ENCODE assay signal across 8 cellular contexts in genomic region chr2:152925540-152926448, GRCh38.
DNase-seq lines count a peak whose midpoint lies in the region; ATAC-seq and TF ChIP-seq lines count a peak whose summit lies in the region.

No MANE protein-coding gene starts in this region.

- no peaks in the 10 kb centered on the region for H3K79me2 ChIP-seq in OCI-LY7 (ENCODE audit: insufficient read depth, low read depth, low read length)

- CTCF ChIA-PET in OCI-LY7 (lab: Charles Lee; ENCODE audit: unreplicated experiment): no interaction called here

- no peaks in the 10 kb centered on the region for H3K36me3 ChIP-seq in OCI-LY7 (ENCODE audit: insufficient read depth, low read length)

- no peaks in the 10 kb centered on the region for H3K9me3 ChIP-seq in OCI-LY7 (ENCODE audit: low read length)

- POLR2A ChIA-PET in OCI-LY7 (lab: Charles Lee): interaction anchor here (1.1 kb wide), 1 partner anchor 23 kb away, joined by 3 read pairs; no protein-coding TSS in a partner anchor

- H3K4me3 ChIP-seq in OCI-LY7 (ENCODE audit: low read depth, low read length, poor library complexity, severe bottlenecking): no peak overlapping the region

- H3K9me2 ChIP-seq in OCI-LY7 (ENCODE audit: insufficient read depth, low read length): no peaks in the 10 kb centered on the region

- no peaks in the 10 kb centered on the region for H3K4me1 ChIP-seq in OCI-LY7 (ENCODE audit: insufficient read depth, low read length, poor library complexity, severe bottlenecking)

- no peak overlapping the region for H3K27ac ChIP-seq in OCI-LY7 (ENCODE audit: low read depth, low read length, poor library complexity, severe bottlenecking)

- ATAC-seq in GM21737 (IDR thresholded peaks at IDR 0.05; ENCODE audit: unreplicated experiment): peak; percentile 79

- no TSS peak for BruUV-seq in OCI-LY7 (replicated peaks; lab: Mats Ljungman, UMichigan)

- no peak overlapping the region for H3K4me2 ChIP-seq in OCI-LY7 (ENCODE audit: low read length)

- DNase-seq in activated CD4-positive, CD25-positive, alpha-beta regulatory T cell treated with anti-CD3 and anti-CD28 coated beads, Interleukin-2, amount 50 U/mL, for 72 hours: peak; percentile 41
- DNase-seq in activated CD4-positive, CD25-positive, alpha-beta regulatory T cell (lab: John Stamatoyannopoulos, UW): no peak
- peak in 59 of 76 experiments; percentile 1 to 74 (median 38) for DNase-seq in HUDEP-2 (lab: John Stamatoyannopoulos, UW; ENCODE audit: unreplicated experiment in 76 of 76)
- DNase-seq in OCI-LY7 (ENCODE audit: low spot score): peak; percentile 56
- peak; percentile 15 for DNase-seq in amniotic epithelial cell (ENCODE audit: low read depth)
- DNase-seq in islet precursor cell: peak; percentile 92
- peak; percentile 2 for DNase-seq in stimulated activated CD8-positive, alpha-beta memory T cell treated with anti-CD3 and anti-CD28 coated beads, Interleukin-15, amount 100 ng/mL, for 24 hours (ENCODE audit: low read depth)

- no peaks in the 10 kb centered on the region; the same call in 1 of the 2 replicates for H4K20me1 ChIP-seq in OCI-LY7 (ENCODE audit: insufficient read depth, low read length)

- no peak overlapping the region for H2AFZ ChIP-seq in OCI-LY7 (ENCODE audit: low read length)

- intact Hi-C loops in OCI-LY7 (cut with micrococcal nuclease; ENCODE audit: unreplicated experiment): loop anchor here (10.0 kb wide), 1 partner anchor 589 kb away; no protein-coding TSS in a partner anchor

- peak; percentile 94 for TF ChIP-seq CTCF in OCI-LY7 (conservative IDR thresholded peaks at IDR 0.05; ENCODE audit: low read length)

Comparison
In these comparisons a context has a peak if more than half of its experiments do, and no peak if none do; other contexts are left out.
1. DNase-seq: peak in activated CD4-positive, CD25-positive, alpha-beta regulatory T cell treated with anti-CD3 and anti-CD28 coated beads, Interleukin-2, amount 50 U/mL, for 72 hours (single experiment), HUDEP-2 (59 of 76), OCI-LY7 (single experiment), amniotic epithelial cell (single experiment), islet precursor cell (single experiment) and stimulated activated CD8-positive, alpha-beta memory T cell treated with anti-CD3 and anti-CD28 coated beads, Interleukin-15, amount 100 ng/mL, for 24 hours (single experiment); none in activated CD4-positive, CD25-positive, alpha-beta regulatory T cell (0 of 4).